Comparison of ENCODE assay signal across 1 cellular context in the genomic region with DNA sequence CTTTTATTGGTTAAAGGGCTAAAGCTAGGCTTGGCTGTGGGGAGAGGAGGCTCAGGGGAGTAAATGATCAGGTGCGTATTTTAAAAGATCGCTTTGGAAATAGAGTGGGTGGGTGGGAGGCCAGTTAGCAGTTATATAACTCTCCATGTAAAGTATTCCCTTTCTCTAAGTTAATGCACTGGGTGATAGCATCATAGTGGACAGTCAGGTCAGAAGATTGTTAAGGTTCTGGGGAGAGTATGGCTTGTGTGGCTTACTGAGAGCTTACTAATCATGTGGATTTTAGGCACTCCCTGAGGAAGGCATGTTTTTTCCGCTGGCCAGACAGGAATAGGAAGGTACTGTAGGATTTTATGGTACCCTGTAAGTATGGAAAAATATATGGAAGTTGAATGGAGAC.
TF ChIP-seq lines count a peak whose summit lies in the region.

No MANE protein-coding gene starts in this region.

TF ChIP-seq in IMR-90, 13 proteins besides CTCF, POLR2A, EP300 and RAD21 (continued from another document):
- TF ChIP-seq MXI1 (IDR thresholded peaks at IDR 0.05; ENCODE audit: borderline replicate concordance, low read depth, low read length) = no peak
- TF ChIP-seq RCOR1 (IDR thresholded peaks at IDR 0.05; ENCODE audit: insufficient replicate concordance, low read length) = no peak
